In genomic region chr10:36465604-36466379, GRCh38 we compare ENCODE assay signal across 19 cellular contexts.
"Had no signal": no experiment of that assay in that cellular context is flagged by ENCODE, and none has a peak within 500 bp of the region (broad histone marks: within the 10 kb centered on the region; RNA-seq: fewer than 3 reads in every experiment).

No MANE protein-coding gene starts in this region.

- H3K4me1 ChIP-seq: parathyroid adenoma, sigmoid colon, upper lobe of left lung had no signal

- H3K27ac ChIP-seq: foreskin keratinocyte, neutrophil, parathyroid adenoma, sigmoid colon, thoracic aorta, upper lobe of left lung, WERI-Rb-1 had no signal

- FAIRE-seq: islet of Langerhans had no signal

- H3K4me3 ChIP-seq: lung, sigmoid colon, thoracic aorta, upper lobe of left lung had no signal

- H3K27me3 ChIP-seq: foreskin keratinocyte, neutrophil, sigmoid colon, upper lobe of left lung had no signal

- H3K36me3 ChIP-seq: neutrophil, sigmoid colon, thoracic aorta, upper lobe of left lung, WERI-Rb-1 had no signal

- DNase-seq: activated CD4-positive, alpha-beta T cell treated with anti-CD3 and anti-CD28 coated beads, Interleukin-2, amount 50 U/mL, for 4 hours; activated gamma-delta T cell treated with Interleukin-2 at 50 U/mL for 16 hours; activated T-cell treated with anti-CD3 and anti-CD28 coated beads for 4 hours; effector memory CD8-positive, alpha-beta T cell; foreskin keratinocyte; glutamatergic neuron; hippocampal formation; sigmoid colon; stimulated activated naive B cell treated with anti-CD40 and anti-IgM and Interleukin-4, amounts not matched to agents 10 μg/mL and 1 μg/mL and 100 μg/mL, for 72 hours; upper lobe of left lung; WERI-Rb-1 had no signal

- H3K79me2 ChIP-seq: parathyroid adenoma had no signal

- H2AFZ ChIP-seq: parathyroid adenoma had no signal

- H3K9ac ChIP-seq: parathyroid adenoma had no signal

- ATAC-seq: activated naive CD4-positive, alpha-beta T cell treated with anti-CD3 and anti-CD28 coated beads, Interleukin-2, amount 50 U/mL, for 72 hours; effector memory CD8-positive, alpha-beta T cell; foreskin keratinocyte; left lobe of liver; natural killer cell treated with Interleukin-12 subunit alpha and Interleukin-12 subunit beta and Interleukin-15 and Interleukin-18, amount 100 ng/mL, for 72 hours; stimulated activated naive B cell treated with anti-CD40 and anti-IgM and Interleukin-4, amounts not matched to agents 10 μg/mL and 1 μg/mL and 100 μg/mL, for 72 hours had no signal

- H3K9me3 ChIP-seq: neutrophil, thoracic aorta, upper lobe of left lung had no signal
